20 cellular contexts compared by ENCODE assay signal in the genomic region with DNA sequence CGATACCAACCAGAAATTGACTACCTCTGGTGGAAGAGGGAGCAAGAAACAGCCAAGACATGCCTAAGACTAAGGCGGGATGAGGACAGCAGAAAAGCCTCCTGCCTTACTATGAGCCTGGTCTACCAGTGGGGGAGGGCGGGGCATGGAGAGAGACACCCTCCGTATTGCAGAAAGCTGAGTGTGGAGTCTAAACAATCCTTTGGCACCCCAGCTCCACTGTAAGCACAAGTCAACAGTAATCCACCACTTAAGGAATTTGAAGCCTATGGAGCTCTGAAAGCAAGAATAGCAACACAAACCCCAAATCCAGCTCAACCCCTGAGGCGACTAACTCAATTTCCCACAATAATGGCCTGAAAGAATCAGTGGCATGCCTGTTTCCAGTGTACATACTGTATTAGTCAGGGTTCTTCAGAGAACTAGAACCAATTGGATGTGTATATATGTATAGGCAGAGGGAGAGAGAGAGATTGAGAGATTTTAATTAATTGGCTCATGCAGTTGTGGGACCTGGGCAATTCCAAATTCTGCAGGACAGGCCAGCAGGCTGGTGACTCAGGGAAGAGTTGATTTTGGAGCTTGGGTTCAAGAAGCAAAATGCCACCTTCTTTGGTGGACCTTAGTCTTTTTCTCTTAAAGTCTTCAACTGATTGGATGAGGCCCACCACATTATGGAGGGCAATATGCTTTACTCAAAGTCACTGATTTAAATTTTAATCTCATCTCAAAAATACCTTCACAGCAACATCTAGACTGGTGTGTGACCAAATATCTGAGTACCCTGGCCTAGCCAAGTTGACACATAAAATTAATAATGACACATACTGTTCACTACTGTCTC.
"Had no signal": no experiment of that assay in that cellular context is flagged by ENCODE, and none has a peak within 500 bp of the region (broad histone marks: within the 10 kb centered on the region; RNA-seq: fewer than 3 reads in every experiment).

No MANE protein-coding gene starts in this region.

- H3K9me3 Mint-ChIP-seq: activated T-helper 1 cell treated with anti-CD3 and anti-CD28 coated beads, Interleukin-12 subunit alpha, Interleukin-12 subunit beta, Interleukin-2, Interleukin-4 antibody, amounts not matched to agents 30 ng/mL and 10 ng/mL and 1 ng/mL, durations not matched to agents 14 hours and 24 hours and 36 hours had no signal

- H3K4me3 Mint-ChIP-seq: activated T-helper 1 cell treated with anti-CD3 and anti-CD28 coated beads, Interleukin-12 subunit alpha, Interleukin-12 subunit beta, Interleukin-2, Interleukin-4 antibody, amounts not matched to agents 30 ng/mL and 10 ng/mL and 1 ng/mL, durations not matched to agents 14 hours and 24 hours and 36 hours; endodermal cell; neural progenitor cell; T-helper 17 cell had no signal

- H3K36me3 ChIP-seq: neural progenitor cell, ovary had no signal

- H3K4me3 ChIP-seq: gastroesophageal sphincter, heart right ventricle, lung, neural progenitor cell, ovary had no signal

- H3K27ac Mint-ChIP-seq: activated T-helper 1 cell treated with anti-CD3 and anti-CD28 coated beads, Interleukin-12 subunit alpha, Interleukin-12 subunit beta, Interleukin-2, Interleukin-4 antibody, amounts not matched to agents 30 ng/mL and 10 ng/mL and 1 ng/mL, durations not matched to agents 14 hours and 24 hours and 36 hours; endodermal cell; neural progenitor cell; T-helper 17 cell had no signal

- H3K27me3 ChIP-seq: brain microvascular endothelial cell, gastroesophageal sphincter, heart right ventricle, ovary had no signal

- H2AFZ ChIP-seq: neural progenitor cell had no signal

- H3K9ac ChIP-seq: neural progenitor cell had no signal

- H3K4me2 ChIP-seq: neural progenitor cell had no signal

- ATAC-seq: gastroesophageal sphincter; heart right ventricle; left colon; stimulated activated naive CD8-positive, alpha-beta T cell treated with anti-CD3 and anti-CD28 coated beads, Interleukin-15, Interleukin-2, amounts not matched to agents 100 U/mL and 50 U/mL, for 24 hours had no signal

- H3K27me3 Mint-ChIP-seq: T-helper 17 cell had no signal

- H3K27ac ChIP-seq: brain microvascular endothelial cell, gastroesophageal sphincter, heart right ventricle, neural progenitor cell, ovary had no signal

- DNase-seq: activated CD4-positive, alpha-beta T cell treated with anti-CD3 and anti-CD28 coated beads for 48 hours; activated CD8-positive, alpha-beta memory T cell treated with anti-CD3 and anti-CD28 coated beads, Interleukin-2, amount 50 U/mL, for 48 hours; anterior cingulate cortex; brain microvascular endothelial cell; cerebellar nuclear complex; endodermal cell; heart right ventricle; left colon; midbrain; ovary; stimulated activated CD4-positive, alpha-beta T cell treated with anti-CD3 and anti-CD28 coated beads, Interleukin-15, amount 100 ng/mL, for 24 hours; stimulated activated CD4-positive, alpha-beta T cell treated with anti-CD3 and anti-CD28 coated beads, Interleukin-4, amount 100 ng/mL, for 4 hours; stimulated activated CD8-positive, alpha-beta memory T cell treated with anti-CD3 and anti-CD28 coated beads, Interleukin-4, amount 100 ng/mL, for 48 hours; stimulated activated naive CD8-positive, alpha-beta T cell treated with anti-CD3 and anti-CD28 coated beads, Interleukin-15, Interleukin-2, amounts not matched to agents 100 U/mL and 50 U/mL, for 24 hours; T-helper 17 cell; trophoblast cell had no signal

- H3K4me1 Mint-ChIP-seq: endodermal cell, neural progenitor cell had no signal

- H3K4me1 ChIP-seq: gastroesophageal sphincter, neural progenitor cell had no signal

- H3K9me3 ChIP-seq: gastroesophageal sphincter, ovary had no signal
